In genomic region chr7:108245523-108246226, GRCh38 we compare ENCODE assay signal across 12 cellular contexts.
DNase-seq lines count a peak whose midpoint lies in the region; ATAC-seq and TF ChIP-seq lines count a peak whose summit lies in the region.
"Had no signal": no experiment of that assay in that cellular context is flagged by ENCODE, and none has a peak within 500 bp of the region (broad histone marks: within the 10 kb centered on the region; RNA-seq: fewer than 3 reads in every experiment).

No MANE protein-coding gene starts in this region.

- H3K36me3 Mint-ChIP-seq in CD8-positive, alpha-beta T cell: no peaks in the 10 kb centered on the region
- H3K36me3 Mint-ChIP-seq: activated naive CD4-positive, alpha-beta T cell treated with anti-CD3 and anti-CD28 coated beads, Interleukin-2, amount 10 ng/mL, durations not matched to agents 7 days and 5 days; CD4-positive, alpha-beta memory T cell had no signal

- H3K4me2 ChIP-seq in skeletal muscle satellite cell (ENCODE audit: low read length): peak overlapping the region; percentile 66

- H3K36me3 ChIP-seq in skeletal muscle satellite cell (ENCODE audit: insufficient read depth, low read length): no peaks in the 10 kb centered on the region
- H3K36me3 ChIP-seq in CD8-positive, alpha-beta T cell (ENCODE audit: insufficient read depth, low read length): no peaks in the 10 kb centered on the region
- H3K36me3 ChIP-seq: breast epithelium had no signal

- no peak overlapping the region for H3K27ac Mint-ChIP-seq in CD8-positive, alpha-beta T cell
- H3K27ac Mint-ChIP-seq: activated naive CD4-positive, alpha-beta T cell treated with anti-CD3 and anti-CD28 coated beads, Interleukin-2, amount 10 ng/mL, durations not matched to agents 7 days and 5 days; T-helper 1 cell treated with Interleukin-12 subunit alpha and Interleukin-12 subunit beta and Interleukin-4 antibody, amounts not matched to agents 30 μg/mL and 1 μg/mL, for 36 hours had no signal

- H3K4me3 ChIP-seq in skeletal muscle satellite cell (ENCODE audit: low read length): peak overlapping the region; percentile 23
- H3K4me3 ChIP-seq in CD8-positive, alpha-beta T cell (ENCODE audit: low read depth, low read length): no peak overlapping the region
- H3K4me3 ChIP-seq: breast epithelium, psoas muscle had no signal

- H3K27me3 Mint-ChIP-seq in CD8-positive, alpha-beta T cell (ENCODE audit: low read depth): no peaks in the 10 kb centered on the region
- H3K27me3 Mint-ChIP-seq: activated naive CD4-positive, alpha-beta T cell treated with anti-CD3 and anti-CD28 coated beads, Interleukin-2, amount 10 ng/mL, durations not matched to agents 7 days and 5 days had no signal

- peaks cover 4% of the 10 kb centered on the region for H3K4me1 Mint-ChIP-seq in CD8-positive, alpha-beta T cell (ENCODE audit: low read depth)
- H3K4me1 Mint-ChIP-seq: activated naive CD4-positive, alpha-beta T cell treated with anti-CD3 and anti-CD28 coated beads, Interleukin-2, amount 10 ng/mL, durations not matched to agents 7 days and 5 days; CD4-positive, alpha-beta memory T cell had no signal

- no peak overlapping the region for H3K4me3 Mint-ChIP-seq in CD8-positive, alpha-beta T cell
- H3K4me3 Mint-ChIP-seq: activated naive CD4-positive, alpha-beta T cell treated with anti-CD3 and anti-CD28 coated beads, Interleukin-2, amount 10 ng/mL, durations not matched to agents 7 days and 5 days; CD4-positive, alpha-beta memory T cell; T-helper 1 cell treated with Interleukin-12 subunit alpha and Interleukin-12 subunit beta and Interleukin-4 antibody, amounts not matched to agents 30 μg/mL and 1 μg/mL, for 36 hours had no signal

- no peaks in the 10 kb centered on the region for H3K9me3 Mint-ChIP-seq in CD8-positive, alpha-beta T cell
- H3K9me3 Mint-ChIP-seq: activated naive CD4-positive, alpha-beta T cell treated with anti-CD3 and anti-CD28 coated beads, Interleukin-2, amount 10 ng/mL, durations not matched to agents 7 days and 5 days; T-helper 1 cell treated with Interleukin-12 subunit alpha and Interleukin-12 subunit beta and Interleukin-4 antibody, amounts not matched to agents 30 μg/mL and 1 μg/mL, for 36 hours had no signal

- intact Hi-C loops in CD8-positive, alpha-beta T cell (cut with DNase I, micrococcal nuclease): no loop called here

- DNase-seq in fibroblast of peridontal ligament (ENCODE audit: extremely low read depth): peak; percentile 46
- no peak for DNase-seq in CD8-positive, alpha-beta T cell
- DNase-seq: activated naive CD4-positive, alpha-beta T cell treated with anti-CD3 and anti-CD28 coated beads, Interleukin-2, amount 10 ng/mL, durations not matched to agents 7 days and 5 days; CD4-positive, alpha-beta memory T cell had no signal

- no peaks in the 10 kb centered on the region for H3K9me3 ChIP-seq in skeletal muscle satellite cell (replicated peaks; ENCODE audit: low read length)
- H3K9me3 ChIP-seq in CD8-positive, alpha-beta T cell (ENCODE audit: low read length): no peaks in the 10 kb centered on the region
- H3K9me3 ChIP-seq: breast epithelium, psoas muscle had no signal

- TF ChIP-seq CTCF in CD8-positive, alpha-beta T cell (IDR thresholded peaks at IDR 0.05): no peak

- no peak overlapping the region for H3K27ac ChIP-seq in CD8-positive, alpha-beta T cell (ENCODE audit: low read depth, low read length)
- H3K27ac ChIP-seq: breast epithelium, psoas muscle had no signal

- POLR2A ChIA-PET in CD8-positive, alpha-beta T cell (lab: Charles Lee): interaction anchor here (1.1 kb wide), 1 partner anchor 18 kb away, joined by 3 read pairs; no protein-coding TSS in a partner anchor

- peaks cover 23% of the 10 kb centered on the region for H3K4me1 ChIP-seq in skeletal muscle satellite cell (ENCODE audit: control insufficient read depth, insufficient read depth, low read length)
- no peaks in the 10 kb centered on the region for H3K4me1 ChIP-seq in CD8-positive, alpha-beta T cell (ENCODE audit: insufficient read depth, low read length)
- H3K4me1 ChIP-seq: breast epithelium, psoas muscle had no signal

- peak overlapping the region; percentile 66 for H3K9ac ChIP-seq in skeletal muscle satellite cell (ENCODE audit: low read depth, low read length)

- ATAC-seq in HG02938 (IDR thresholded peaks at IDR 0.05; ENCODE audit: unreplicated experiment) (peak; percentile 14), SK-N-SH treated with all-trans-retinoic acid at 6 μM for 48 hours (peak; percentile 39), HG02973 (IDR thresholded peaks at IDR 0.05; ENCODE audit: unreplicated experiment) (no peak), GM21515 (IDR thresholded peaks at IDR 0.05; ENCODE audit: unreplicated experiment) (no peak)
- ATAC-seq in CD8-positive, alpha-beta T cell: no peak

- no peaks in the 10 kb centered on the region for H3K27me3 ChIP-seq in skeletal muscle satellite cell (ENCODE audit: control insufficient read depth, insufficient read depth, low read length)
- H3K27me3 ChIP-seq in CD8-positive, alpha-beta T cell (ENCODE audit: insufficient read depth, low read length): no peaks in the 10 kb centered on the region
- H3K27me3 ChIP-seq: breast epithelium had no signal

- CTCF ChIA-PET in CD8-positive, alpha-beta T cell (lab: Charles Lee): no interaction called here

TF ChIP-seq in SK-N-SH treated with all-trans-retinoic acid at 6 μM for 48 hours, 23 proteins besides CTCF, POLR2A, EP300 and RAD21:
- TF ChIP-seq GLIS3 (CRISPR knock-in tag; IDR thresholded peaks at IDR 0.05) (no peak), RARB (CRISPR knock-in tag; IDR thresholded peaks at IDR 0.05) (no peak), TOX (CRISPR knock-in tag; IDR thresholded peaks at IDR 0.05; ENCODE audit: borderline replicate concordance) (no peak), ISL1 (CRISPR knock-in tag; IDR thresholded peaks at IDR 0.05) (no peak), CSDC2 (CRISPR knock-in tag; IDR thresholded peaks at IDR 0.05) (no peak), POU6F1 (CRISPR knock-in tag; IDR thresholded peaks at IDR 0.05; ENCODE audit: borderline replicate concordance, low read depth) (no peak), PPARA (CRISPR knock-in tag; IDR thresholded peaks at IDR 0.05; ENCODE audit: borderline replicate concordance) (no peak), ZNF8 (CRISPR knock-in tag; IDR thresholded peaks at IDR 0.05) (no peak), CREB5 (CRISPR knock-in tag; IDR thresholded peaks at IDR 0.05; ENCODE audit: low read depth) (no peak), OSR1 (CRISPR knock-in tag; IDR thresholded peaks at IDR 0.05) (no peak)

Comparison
In these comparisons a context has a peak if more than half of its experiments do, and no peak if none do; other contexts are left out.
1. ATAC-seq: peak in HG02938 (single experiment) and SK-N-SH treated with all-trans-retinoic acid at 6 μM for 48 hours (single experiment); none in CD8-positive, alpha-beta T cell (single experiment), HG02973 (single experiment) and GM21515 (single experiment).